13 cellular contexts compared by ENCODE assay signal in the genomic region with DNA sequence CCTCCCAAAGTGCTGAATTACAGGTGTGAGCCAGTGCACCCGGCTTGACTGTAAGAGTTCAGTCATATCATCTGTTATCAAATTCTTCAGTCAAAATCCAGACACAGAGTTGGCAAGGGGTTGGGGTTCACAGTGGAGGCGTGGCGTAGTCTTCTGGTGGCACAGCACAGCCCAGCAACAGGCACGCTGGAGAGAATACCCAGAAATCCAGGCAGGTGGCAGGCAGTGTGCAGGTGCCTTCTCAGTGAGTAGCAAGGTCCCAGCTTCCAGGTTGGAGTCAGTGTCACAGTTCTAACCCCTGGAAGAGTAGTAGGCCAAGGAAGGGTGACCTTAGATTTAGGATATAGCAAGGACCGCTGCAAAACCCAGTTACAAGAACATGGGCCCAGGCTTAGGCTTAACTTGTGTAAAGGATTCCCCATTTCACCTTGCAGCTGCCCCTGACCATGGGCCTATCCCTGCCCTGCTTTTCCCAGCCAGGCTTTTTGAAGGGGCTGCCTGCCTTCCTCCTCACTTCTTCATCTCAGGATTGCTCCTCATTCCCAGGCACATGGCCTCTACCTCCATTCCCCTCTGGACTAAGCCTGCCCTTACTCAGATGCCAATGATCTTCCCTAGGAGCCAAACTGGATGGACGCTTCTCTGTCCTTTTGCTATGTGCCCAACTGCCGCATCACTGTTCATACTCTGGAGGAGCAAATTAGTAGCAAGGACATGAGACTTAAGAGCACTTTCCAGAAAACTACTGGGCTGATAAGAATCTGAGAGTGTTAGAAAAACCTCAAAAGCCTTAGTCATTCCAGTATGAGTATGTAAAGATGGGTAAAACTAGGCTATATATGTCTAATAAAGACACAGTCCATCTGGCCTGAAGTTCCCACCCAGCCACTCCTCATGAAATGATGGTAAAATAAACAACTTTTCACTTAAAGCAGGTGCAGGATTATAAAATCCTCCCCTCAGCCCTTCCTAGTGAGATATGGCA. TPM values are rescaled to one million over a fixed set of nuclear protein-coding genes. Genes with fewer than 3 reads are reported as not detected.
DNase-seq lines count a peak whose midpoint lies in the region; ATAC-seq and TF ChIP-seq lines count a peak whose summit lies in the region.
"Had no signal": no experiment of that assay in that cellular context is flagged by ENCODE, and none has a peak within 500 bp of the region (broad histone marks: within the 10 kb centered on the region; RNA-seq: fewer than 3 reads in every experiment).

No MANE protein-coding gene starts in this region.

- H3K9me3 Mint-ChIP-seq in activated T-cell treated with anti-CD3 and anti-CD28 coated beads, Interleukin-2, amount 50 U/mL, for 72 hours, result no peaks in the 10 kb centered on the region
- H3K9me3 Mint-ChIP-seq in activated naive CD8-positive, alpha-beta T cell treated with anti-CD3 and anti-CD28 coated beads for 36 hours, result no peaks in the 10 kb centered on the region

- no peak for DNase-seq in activated T-cell treated with anti-CD3 and anti-CD28 coated beads, Interleukin-2, amount 50 U/mL, for 72 hours
- no peak for DNase-seq in activated T-cell treated with anti-CD3 and anti-CD28 coated beads, Interleukin-2, amount 50 U/mL, for 48 hours
- DNase-seq in GM23248 (peak; percentile 38), gastrocnemius medialis (no peak), tibial nerve (ENCODE audit: low spot score in 2 of 2) (no peak), epidermal melanocyte (ENCODE audit: insufficient read length, low spot score) (no peak), NCI-H187 (lab: John Stamatoyannopoulos, UW) (no peak)
- no peak for DNase-seq in activated naive CD8-positive, alpha-beta T cell treated with anti-CD3 and anti-CD28 coated beads for 36 hours
- DNase-seq: amygdala; DND-41; stimulated activated CD8-positive, alpha-beta memory T cell treated with anti-CD3 and anti-CD28 coated beads, Interleukin-4, amount 100 ng/mL, for 48 hours had no signal

- H3K4me3 Mint-ChIP-seq in activated T-cell treated with anti-CD3 and anti-CD28 coated beads, Interleukin-2, amount 50 U/mL, for 72 hours, result peak overlapping the region; percentile 24 to 56
- H3K4me3 Mint-ChIP-seq in activated naive CD8-positive, alpha-beta T cell treated with anti-CD3 and anti-CD28 coated beads for 36 hours, result no peak overlapping the region

- intact Hi-C loops in gastrocnemius medialis (cut with DNase I; ENCODE audit: low total_unique reads), result loop anchor here (2.0 to 5.0 kb wide), 2 partner anchors 83 to 110 kb away; no protein-coding TSS in a partner anchor

- no peak overlapping the region for H3K4me3 ChIP-seq in GM23248
- no peak overlapping the region for H3K4me3 ChIP-seq in gastrocnemius medialis
- no peak overlapping the region for H3K4me3 ChIP-seq in tibial nerve
- H3K4me3 ChIP-seq: vagina had no signal

- H3K27me3 Mint-ChIP-seq in activated T-cell treated with anti-CD3 and anti-CD28 coated beads, Interleukin-2, amount 50 U/mL, for 72 hours (ENCODE audit: low read depth), result no peaks in the 10 kb centered on the region
- no peaks in the 10 kb centered on the region for H3K27me3 Mint-ChIP-seq in activated naive CD8-positive, alpha-beta T cell treated with anti-CD3 and anti-CD28 coated beads for 36 hours

- no peak overlapping the region for H2AFZ ChIP-seq in GM23248

- peaks cover 17% of the 10 kb centered on the region for H3K4me1 Mint-ChIP-seq in activated T-cell treated with anti-CD3 and anti-CD28 coated beads, Interleukin-2, amount 50 U/mL, for 72 hours (ENCODE audit: low read depth)
- peaks cover 3% of the 10 kb centered on the region for H3K4me1 Mint-ChIP-seq in activated naive CD8-positive, alpha-beta T cell treated with anti-CD3 and anti-CD28 coated beads for 36 hours

- no peak overlapping the region for H3K9ac ChIP-seq in GM23248

- H3K27me3 ChIP-seq in GM23248 (replicated peaks; ENCODE audit: insufficient read depth) (no peaks in the 10 kb centered on the region), gastrocnemius medialis (no peaks in the 10 kb centered on the region), tibial nerve (no peaks in the 10 kb centered on the region)
- H3K27me3 ChIP-seq: foreskin keratinocyte, vagina had no signal

- H3K36me3 ChIP-seq in GM23248 (ENCODE audit: low read depth) (no peaks in the 10 kb centered on the region), gastrocnemius medialis (peaks cover 0 to 17% of the 10 kb centered on the region in 2 donors), tibial nerve (peaks cover 0 to 14% (median 0%) of the 10 kb centered on the region in 3 donors)
- H3K36me3 ChIP-seq: vagina had no signal

- H3K4me2 ChIP-seq in GM23248 (ENCODE audit: unreplicated experiment), result no peak overlapping the region

- H3K9me2 ChIP-seq in GM23248 (ENCODE audit: insufficient read depth), result no peaks in the 10 kb centered on the region

- no peak for TF ChIP-seq CTCF in gastrocnemius medialis (IDR thresholded peaks at IDR 0.05 in 4 of 5, conservative IDR thresholded peaks at IDR 0.05 in 1 of 5)
- TF ChIP-seq CTCF in tibial nerve (IDR thresholded peaks at IDR 0.05), result no peak

- WGBS in GM23248 (ENCODE audit: low coverage in 1 of 2, low lambda C conversion rate in 2 of 2, missing lambda C conversion rate in 2 of 2), 2 experiments, result 87 to 90% methylated on average over 7 of the region's 7 CpGs
- 89 to 98% methylated on average over 6 to 7 of the region's 7 CpGs for WGBS in tibial nerve, 2 donors

- H3K36me3 Mint-ChIP-seq in activated T-cell treated with anti-CD3 and anti-CD28 coated beads, Interleukin-2, amount 50 U/mL, for 72 hours (ENCODE audit: insufficient read depth in 2 of 2), result peaks cover 2 to 5% of the 10 kb centered on the region in 2 donors
- peaks cover 1% of the 10 kb centered on the region for H3K36me3 Mint-ChIP-seq in activated naive CD8-positive, alpha-beta T cell treated with anti-CD3 and anti-CD28 coated beads for 36 hours

- in situ Hi-C loops in GM23248 (cut with MboI) (loop anchor here (10.0 kb wide), 1 partner anchor 216 kb away; no protein-coding TSS in a partner anchor), gastrocnemius medialis (cut with MboI; ENCODE audit: low sequenced_read_pairs in 4 of 4) (loop anchor here in 3 of 4 donors (10.0 to 25.0 kb wide), 2 partner anchors 218 to 256 kb away; no protein-coding TSS in a partner anchor)

- no peaks in the 10 kb centered on the region for H3F3A ChIP-seq in GM23248 (ENCODE audit: insufficient read depth)

- H3K9me3 ChIP-seq in GM23248 (ENCODE audit: low read depth), result no peaks in the 10 kb centered on the region
- no peaks in the 10 kb centered on the region for H3K9me3 ChIP-seq in gastrocnemius medialis
- no peaks in the 10 kb centered on the region for H3K9me3 ChIP-seq in tibial nerve
- H3K9me3 ChIP-seq: vagina had no signal

- TF ChIP-seq EP300 in tibial nerve (IDR thresholded peaks at IDR 0.05), result no peak

- peak overlapping the region; percentile 36 for H3K27ac Mint-ChIP-seq in activated T-cell treated with anti-CD3 and anti-CD28 coated beads, Interleukin-2, amount 50 U/mL, for 72 hours
- H3K27ac Mint-ChIP-seq in activated naive CD8-positive, alpha-beta T cell treated with anti-CD3 and anti-CD28 coated beads for 36 hours, result peak overlapping the region; percentile 19

- H4K20me1 ChIP-seq in GM23248 (ENCODE audit: insufficient read depth), result no peaks in the 10 kb centered on the region

- peak; percentile 76 to 77 for ATAC-seq in activated T-cell treated with anti-CD3 and anti-CD28 coated beads, Interleukin-2, amount 50 U/mL, for 72 hours (replicated peaks in 1 of 2)
- no peak for ATAC-seq in gastrocnemius medialis

- TF ChIP-seq POLR2A in gastrocnemius medialis (IDR thresholded peaks at IDR 0.05) (no peak), tibial nerve (IDR thresholded peaks at IDR 0.05) (no peak)

- H3K27ac ChIP-seq in GM23248 (no peak overlapping the region), gastrocnemius medialis (peak overlapping the region; percentile 84 to 94 (median 89)), tibial nerve (no peak overlapping the region)
- H3K27ac ChIP-seq: foreskin keratinocyte, vagina had no signal

- no peaks in the 10 kb centered on the region for H3K79me2 ChIP-seq in GM23248 (ENCODE audit: insufficient read depth)

- H3K4me1 ChIP-seq in GM23248 (ENCODE audit: insufficient read depth), result peaks cover 4% of the 10 kb centered on the region; the same call in 1 of the 2 replicates
- H3K4me1 ChIP-seq in gastrocnemius medialis, result peaks cover 23 to 25% of the 10 kb centered on the region in 2 donors
- H3K4me1 ChIP-seq in tibial nerve, result peaks cover 0 to 9% (median 0%) of the 10 kb centered on the region in 4 donors
- H3K4me1 ChIP-seq: foreskin keratinocyte had no signal

RNA-seq across cellular contexts. Expression of a gene that starts 30.3 kb away (rescaled TPM):
- 10 to 100 TPM; 10.1 to 14.4 TPM for total RNA-seq in activated T-cell treated with anti-CD3 and anti-CD28 coated beads, Interleukin-2, amount 50 U/mL, for 72 hours
- 1.8 and 2.6 TPM in 2 replicates for total RNA-seq in GM23248 (2014; rRNA removed; shearing (Covaris generic))
- 6.3 and 6.7 TPM in 2 replicates for polyA plus RNA-seq in GM23248 (2016; fragmentation: Nextera tagmentation; extraction: Ambion mirVana)
- total RNA-seq in activated naive CD8-positive, alpha-beta T cell treated with anti-CD3 and anti-CD28 coated beads for 36 hours, result 1 to 10 TPM; 6.2 to 6.9 TPM
- total RNA-seq in gastrocnemius medialis (1 to 10 TPM; 5.4 to 7.1 (median 5.8) TPM), tibial nerve (1 to 10 TPM; 2.9 to 5.9 (median 4.0) TPM)

Comparison
In these comparisons a context has a peak if more than half of its experiments do, and no peak if none do; other contexts are left out.
1. ATAC-seq: peak in activated T-cell treated with anti-CD3 and anti-CD28 coated beads, Interleukin-2, amount 50 U/mL, for 72 hours (2 of 2); none in gastrocnemius medialis (0 of 2).
2. H3K27ac ChIP-seq: peak in gastrocnemius medialis (4 of 4); none in GM23248 (single experiment) and tibial nerve (0 of 4).